Comparison of ENCODE assay signal across 19 cellular contexts in the genomic region with DNA sequence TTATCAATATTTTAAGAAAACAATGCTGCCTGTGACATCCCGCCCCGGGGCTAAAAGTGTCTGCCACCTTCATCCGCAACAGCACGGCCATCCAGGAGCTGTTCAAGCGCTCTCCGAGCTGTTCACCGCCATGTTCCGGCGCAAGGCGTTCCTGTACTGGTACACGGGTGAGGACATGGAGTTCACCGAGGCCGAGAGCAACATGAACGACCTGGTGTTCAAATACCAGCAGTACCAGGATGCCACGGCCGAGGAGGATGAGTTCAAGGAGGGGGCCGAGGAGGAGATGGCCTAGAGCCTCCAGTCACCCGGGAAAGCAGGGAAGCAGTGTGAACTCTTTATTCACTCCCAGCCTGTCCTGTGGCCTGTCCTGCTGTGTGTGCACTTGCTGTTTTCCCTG. TPM values are rescaled to one million over a fixed set of nuclear protein-coding genes. Genes with fewer than 3 reads are reported as not detected.
DNase-seq lines count a peak whose midpoint lies in the region; ATAC-seq, FAIRE-seq and TF ChIP-seq lines count a peak whose summit lies in the region.
"Had no signal": no experiment of that assay in that cellular context is flagged by ENCODE, and none has a peak within 500 bp of the region (broad histone marks: within the 10 kb centered on the region; RNA-seq: fewer than 3 reads in every experiment).

No MANE protein-coding gene starts in this region.

- no peaks in the 10 kb centered on the region for H3K27me3 ChIP-seq in RWPE2 (ENCODE audit: insufficient read depth, poor library complexity, severe bottlenecking)
- no peaks in the 10 kb centered on the region; a peak in 1 of 5 replicates for H3K27me3 ChIP-seq in K562 (ENCODE audit: control insufficient read depth in 2 of 2, insufficient read depth in 2 of 2, low read length in 2 of 2)
- no peaks in the 10 kb centered on the region for H3K27me3 ChIP-seq in BE2C
- no peaks in the 10 kb centered on the region for H3K27me3 ChIP-seq in thyroid gland
- H3K27me3 ChIP-seq: BLaER1 treated with 17β-estradiol and CSF1 and Interleukin-3, amounts not matched to agents 10 nM and 100 nM had no signal

- ATAC-seq in RWPE2 (ENCODE audit: low read depth) (no peak), K562 (0 out of 3 replicates have a peak, but pooled peaks have one; percentile 25)
- ATAC-seq: CD8-positive, alpha-beta T cell had no signal

- TF ChIP-seq POLR2A in GM12892 (IDR thresholded peaks at IDR 0.05; ENCODE audit: low read depth, low read length): no peak
- TF ChIP-seq POLR2A in K562 (conservative IDR thresholded peaks at IDR 0.05): no peak
- TF ChIP-seq POLR2A in thyroid gland (IDR thresholded peaks at IDR 0.05): no peak

- no peak overlapping the region for H3K27ac ChIP-seq in RWPE2 (ENCODE audit: poor library complexity, severe bottlenecking)
- H3K27ac ChIP-seq in K562 (ENCODE audit: extremely low read depth, low read depth, low read length): no peak overlapping the region
- H3K27ac ChIP-seq in thyroid gland: no peak overlapping the region
- H3K27ac ChIP-seq: BLaER1 treated with 17β-estradiol and CSF1 and Interleukin-3, amounts not matched to agents 10 nM and 100 nM; C4-2B had no signal

- CTCF ChIA-PET in K562 (lab: Yijun Ruan, JAX; ENCODE audit: low intra/inter-chr PET ratio): interaction anchor here (0.6 kb wide), 1 partner anchor 143 kb away, joined by 3 read pairs; no protein-coding TSS in a partner anchor

- no peaks in the 10 kb centered on the region for H4K20me1 ChIP-seq in K562 (replicated peaks; ENCODE audit: control insufficient read depth, insufficient read depth, low read length)
- H4K20me1 ChIP-seq: BLaER1 treated with 17β-estradiol and CSF1 and Interleukin-3, amounts not matched to agents 10 nM and 100 nM had no signal

- H3K79me2 ChIP-seq in K562 (ENCODE audit: control insufficient read depth, insufficient read depth, low read length): no peaks in the 10 kb centered on the region

- H3K4me3 ChIP-seq in RWPE2 (ENCODE audit: severe bottlenecking) (no peak overlapping the region), K562 (no peak overlapping the region), BE2C (ENCODE audit: low read depth, low read length) (no peak overlapping the region), thyroid gland (replicated peaks in 1 of 3) (no peak overlapping the region)
- H3K4me3 ChIP-seq: BLaER1 treated with 17β-estradiol and CSF1 and Interleukin-3, amounts not matched to agents 10 nM and 100 nM had no signal

- no peak overlapping the region for H3K4me2 ChIP-seq in K562 (ENCODE audit: insufficient read depth, low read length)
- H3K4me2 ChIP-seq: BLaER1 treated with 17β-estradiol and CSF1 and Interleukin-3, amounts not matched to agents 10 nM and 100 nM had no signal

- H3K36me3 ChIP-seq in RWPE2 (ENCODE audit: low read depth) (no peaks in the 10 kb centered on the region), K562 (ENCODE audit: control insufficient read depth, insufficient read depth, low read length) (no peaks in the 10 kb centered on the region), BE2C (no peaks in the 10 kb centered on the region), thyroid gland (no peaks in the 10 kb centered on the region)
- H3K36me3 ChIP-seq: BLaER1 treated with 17β-estradiol and CSF1 and Interleukin-3, amounts not matched to agents 10 nM and 100 nM had no signal

- H3K4me1 ChIP-seq in RWPE2 (ENCODE audit: insufficient read depth, poor library complexity, severe bottlenecking) (no peaks in the 10 kb centered on the region), K562 (replicated peaks in 1 of 2; ENCODE audit: control insufficient read depth in 2 of 2, insufficient read depth in 2 of 2, low read length in 2 of 2) (no peaks in the 10 kb centered on the region), BE2C (no peaks in the 10 kb centered on the region), thyroid gland (no peaks in the 10 kb centered on the region)
- H3K4me1 ChIP-seq: Caco-2 had no signal

- TF ChIP-seq EP300 in K562 (IDR thresholded peaks at IDR 0.05; ENCODE audit: low read length): no peak

- H3K9me3 ChIP-seq in RWPE2 (ENCODE audit: severe bottlenecking): no peaks in the 10 kb centered on the region
- no peaks in the 10 kb centered on the region for H3K9me3 ChIP-seq in K562 (replicated peaks; ENCODE audit: control insufficient read depth, insufficient read depth, low read depth, low read length)
- H3K9me3 ChIP-seq in BE2C: no peaks in the 10 kb centered on the region
- no peaks in the 10 kb centered on the region for H3K9me3 ChIP-seq in thyroid gland
- H3K9me3 ChIP-seq: BLaER1 treated with 17β-estradiol and CSF1 and Interleukin-3, amounts not matched to agents 10 nM and 100 nM; Caco-2 had no signal

- no TSS peak for BruUV-seq in K562 (replicated peaks; lab: Mats Ljungman, UMichigan)

- no peaks in the 10 kb centered on the region for H3K9me1 ChIP-seq in K562 (ENCODE audit: control insufficient read depth, insufficient read depth, low read length)

- DNase-seq in GM12892 (ENCODE audit: insufficient read length): no peak
- peak; percentile 23 for DNase-seq in RWPE2 (ENCODE audit: low spot score)
- no peak for DNase-seq in K562 (ENCODE audit: extremely low read depth in 1 of 4, low spot score in 3 of 4)
- DNase-seq in BE2C: no peak
- DNase-seq in thyroid gland: no peak
- DNase-seq: 8988T; ACHN; Caco-2; Calu3; CD4-positive, alpha-beta T cell; CD8-positive, alpha-beta T cell; DMS79 treated with DMSO at 0.1 percent for 48 hours; GF-D8 had no signal

- no peak for TF ChIP-seq RAD21 in K562 (CRISPR knock-in tag; conservative IDR thresholded peaks at IDR 0.05 in 1 of 2, IDR thresholded peaks at IDR 0.05 in 1 of 2)

- WGBS in K562 (ENCODE audit: insufficient coverage, low coverage, missing lambda C conversion rate): 6% methylated on average over 15 of the region's 18 CpGs
- WGBS in thyroid gland, 2 donors: 76 to 86% methylated on average over 5 to 18 of the region's 18 CpGs

- intact Hi-C loops in K562 (cut with micrococcal nuclease): no loop called here
- intact Hi-C loops in thyroid gland (cut with DNase I): no loop called here

- H2AFZ ChIP-seq in K562 (ENCODE audit: low read depth, low read length): no peak overlapping the region

- POLR2A ChIA-PET in K562 (lab: Yijun Ruan, JAX): no interaction called here

- FAIRE-seq in GM12892 (lab: Jason Lieb, UNC) (peak; percentile 5), K562 (lab: Jason Lieb, UNC) (no peak)
- FAIRE-seq: D721Med, G401.6, GM12891, GM18507 had no signal

- H3K9ac ChIP-seq in K562 (ENCODE audit: insufficient read depth in 1 of 2, low read depth in 2 of 2, low read length in 2 of 2): no peak overlapping the region
- H3K9ac ChIP-seq: BLaER1 treated with 17β-estradiol and CSF1 and Interleukin-3, amounts not matched to agents 10 nM and 100 nM had no signal

- in situ Hi-C loops in K562 (cut with MboI): no loop called here

- TF ChIP-seq CTCF in RWPE2 (IDR thresholded peaks at IDR 0.05; ENCODE audit: poor library complexity, severe bottlenecking) (no peak), K562 (IDR thresholded peaks at IDR 0.05 in 2 of 3, conservative IDR thresholded peaks at IDR 0.05 in 1 of 3; ENCODE audit: insufficient read depth in 2 of 3, low read depth in 1 of 3, low read length in 3 of 3) (no peak), BE2C (IDR thresholded peaks at IDR 0.05; ENCODE audit: low read depth, low read length) (no peak), thyroid gland (IDR thresholded peaks at IDR 0.05) (no peak)

TF ChIP-seq in K562, 482 proteins besides CTCF, POLR2A, EP300 and RAD21 (continues in another document):
- no peak for TF ChIP-seq TCFL5 (CRISPR knock-in tag; conservative IDR thresholded peaks at IDR 0.05)
- TF ChIP-seq YY1 (IDR thresholded peaks at IDR 0.05; ENCODE audit: borderline replicate concordance in 1 of 3, control insufficient read depth in 1 of 3, extremely low read depth in 1 of 3, insufficient read depth in 3 of 3, insufficient read length in 1 of 3, insufficient replicate concordance in 2 of 3, low read depth in 1 of 3, low read length in 2 of 3): no peak
- TF ChIP-seq PHTF2 (CRISPR knock-in tag; IDR thresholded peaks at IDR 0.05): no peak

RNA-seq across cellular contexts. Expression of a gene that starts 12.1 kb away (rescaled TPM):
- 6.7 TPM for polyA plus RNA-seq in GM12892 (2012; ENCODE audit: missing spikeins)
- 1.6 and 4.0 TPM in 2 replicates for total RNA-seq in K562 (2011; cell fraction: chromatin; rRNA removed; ENCODE audit: low replicate concordance)
- 0.50 and 0.79 TPM in 2 replicates for total RNA-seq in K562 (2011; cell fraction: nucleolus; rRNA removed)
- 1.5 and 2.4 TPM in 2 replicates for total RNA-seq in K562 (2011; cell fraction: nucleoplasm; rRNA removed)
- total RNA-seq in K562 (2014; rRNA removed) (1.2 and 1.9 TPM in 2 replicates), K562 (2014; rRNA removed; fragmentation: Illumina TruSeq; extraction: Trizol) (3.8 TPM in 2 replicates), K562 (2015; rRNA removed; fragmentation: Illumina TruSeq; extraction: Trizol) (1.9 and 2.2 TPM in 2 replicates), K562 (2021) (2.3 TPM in 2 replicates), thyroid gland (1 to 10 TPM; 1.4 to 2.7 (median 1.8) TPM)
- polyA plus RNA-seq in K562 (2011; rRNA removed) (0.69 and 4.1 TPM in 2 replicates), K562 (2014; fragmentation: Illumina TruSeq; extraction: Trizol) (2.2 and 2.7 TPM in 2 replicates), K562 (2014; fragmentation: Nextera tagmentation; extraction: Ambion mirVana) (1 to 10 TPM; 1.7 to 2.1 TPM), K562 (2014; rRNA removed) (2.2 and 3.6 TPM in 2 replicates)
- 0.31 and 0.72 TPM in 2 replicates for polyA plus RNA-seq in K562 (2011; cell fraction: cytosol; rRNA removed)
- 0.34 and 1.1 TPM in 2 replicates for polyA plus RNA-seq in K562 (2011; cell fraction: nucleus; rRNA removed)
- polyA plus RNA-seq in K562 (2012): 2.1 and 3.6 TPM in 2 replicates
- 1.1 and 6.2 TPM in 2 replicates for polyA minus RNA-seq in K562 (2011; rRNA and poly(A)+ RNA removed)
- 0.55 and 1.2 TPM in 2 replicates for polyA minus RNA-seq in K562 (2011; cell fraction: cytosol; rRNA and poly(A)+ RNA removed)
- polyA minus RNA-seq in K562 (2011; cell fraction: nucleus; rRNA and poly(A)+ RNA removed): 0.22 and 0.94 TPM in 2 replicates
- polyA plus RNA-seq in BE2C (2012; ENCODE audit: insufficient read depth, insufficient read length, low read depth): 109 TPM
